20 cellular contexts compared by ENCODE assay signal in genomic region chr10:12533151-12533550, GRCh38.
"Had no signal": no experiment of that assay in that cellular context is flagged by ENCODE, and none has a peak within 500 bp of the region (broad histone marks: within the 10 kb centered on the region; RNA-seq: fewer than 3 reads in every experiment).

No MANE protein-coding gene starts in this region.

- FAIRE-seq: islet of Langerhans had no signal

- H3K36me3 ChIP-seq: colonic mucosa, esophagus muscularis mucosa, lower lobe of right lung, upper lobe of right lung had no signal

- H3K4me1 ChIP-seq: colonic mucosa, lower lobe of right lung, upper lobe of right lung had no signal

- ATAC-seq: activated CD8-positive, alpha-beta T cell treated with anti-CD3 and anti-CD28 coated beads for 36 hours; body of pancreas; lower lobe of right lung; upper lobe of right lung had no signal

- H3K9me3 ChIP-seq: body of pancreas, colonic mucosa, esophagus muscularis mucosa, lower lobe of right lung, upper lobe of right lung had no signal

- H3K4me3 ChIP-seq: body of pancreas, colonic mucosa, esophagus muscularis mucosa, lower lobe of right lung, upper lobe of right lung had no signal

- DNase-seq: activated CD4-positive, alpha-beta T cell treated with anti-CD3 and anti-CD28 coated beads, Interleukin-2, amount 10 ng/mL, durations not matched to agents 24 days and 14 days; activated CD8-positive, alpha-beta T cell treated with anti-CD3 and anti-CD28 coated beads for 36 hours; activated naive CD4-positive, alpha-beta T cell treated with anti-CD3 and anti-CD28 coated beads for 36 hours; activated T-cell treated with anti-CD3 and anti-CD28 coated beads, Interleukin-2, amount 50 U/mL, for 1 hour; body of pancreas; colonic mucosa; effector CD4-positive, alpha-beta T cell; foreskin fibroblast; hippocampal formation; lower lobe of right lung; nephron progenitor cell; nucleus accumbens; posterior cingulate gyrus; retina; stimulated activated naive CD4-positive, alpha-beta T cell; T-helper 1 cell; T-helper 9 cell; upper lobe of right lung had no signal

- H3K27ac ChIP-seq: body of pancreas, colonic mucosa, esophagus muscularis mucosa, lower lobe of right lung, upper lobe of right lung had no signal

- H3K27me3 ChIP-seq: body of pancreas, colonic mucosa, esophagus muscularis mucosa, upper lobe of right lung had no signal
